In genomic region chr15:40097096-40097967, GRCh38 we compare ENCODE assay signal across 1 cellular context.
TF ChIP-seq lines count a peak whose summit lies in the region.

No MANE protein-coding gene starts in this region.

TF ChIP-seq in GM23338, 12 proteins besides CTCF, POLR2A, EP300 and RAD21 (continued from another document):
- no peak for TF ChIP-seq ZNF114 (CRISPR knock-in tag; IDR thresholded peaks at IDR 0.05)
- TF ChIP-seq POLR2AphosphoS5 (IDR thresholded peaks at IDR 0.05; ENCODE audit: low read depth), result no peak
- TF ChIP-seq EZH2phosphoT487 (IDR thresholded peaks at IDR 0.05; ENCODE audit: unreplicated experiment), result no peak
- TF ChIP-seq REST (IDR thresholded peaks at IDR 0.05; ENCODE audit: unreplicated experiment), result no peak
- TF ChIP-seq ETS1 (IDR thresholded peaks at IDR 0.05), result no peak
- TF ChIP-seq ZNF331 (CRISPR knock-in tag; IDR thresholded peaks at IDR 0.05; ENCODE audit: low read depth), result no peak
